1 cellular context compared by ENCODE assay signal in the genomic region with DNA sequence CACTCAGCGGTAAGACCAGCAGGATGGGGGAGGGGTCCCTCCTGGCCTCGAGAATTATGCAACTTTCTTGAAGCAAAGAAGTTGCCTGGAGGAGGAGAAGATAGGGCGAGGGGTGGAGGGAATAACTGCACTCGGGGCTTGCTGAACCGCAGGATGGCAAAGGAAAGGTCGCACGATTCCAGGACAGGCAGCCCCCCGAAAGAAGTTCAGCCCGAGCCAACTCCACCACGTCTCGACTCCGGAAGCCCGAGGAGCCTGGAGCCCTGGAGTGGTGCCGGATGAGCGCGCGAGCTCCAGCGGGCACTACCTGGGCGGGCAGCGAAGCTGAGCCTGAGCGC.
TF ChIP-seq lines count a peak whose summit lies in the region.

No MANE protein-coding gene starts in this region.

TF ChIP-seq in WTC11, 78 proteins besides CTCF, POLR2A, EP300 and RAD21 (continued from another document):
- TF ChIP-seq NR2C2 (CRISPR knock-in tag; IDR thresholded peaks at IDR 0.05) = no peak
- TF ChIP-seq ATF1 (CRISPR knock-in tag; IDR thresholded peaks at IDR 0.05) = no peak
- TF ChIP-seq, protein P1, sequence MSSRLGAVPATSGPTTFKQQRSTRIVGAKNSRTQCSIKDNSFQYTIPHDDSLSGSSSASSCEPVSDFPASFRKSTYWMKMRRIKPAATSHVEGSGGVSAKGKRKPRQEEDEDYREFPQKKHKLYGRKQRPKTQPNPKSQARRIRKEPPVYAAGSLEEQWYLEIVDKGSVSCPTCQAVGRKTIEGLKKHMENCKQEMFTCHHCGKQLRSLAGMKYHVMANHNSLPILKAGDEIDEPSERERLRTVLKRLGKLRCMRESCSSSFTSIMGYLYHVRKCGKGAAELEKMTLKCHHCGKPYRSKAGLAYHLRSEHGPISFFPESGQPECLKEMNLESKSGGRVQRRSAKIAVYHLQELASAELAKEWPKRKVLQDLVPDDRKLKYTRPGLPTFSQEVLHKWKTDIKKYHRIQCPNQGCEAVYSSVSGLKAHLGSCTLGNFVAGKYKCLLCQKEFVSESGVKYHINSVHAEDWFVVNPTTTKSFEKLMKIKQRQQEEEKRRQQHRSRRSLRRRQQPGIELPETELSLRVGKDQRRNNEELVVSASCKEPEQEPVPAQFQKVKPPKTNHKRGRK (CRISPR knock-in tag; IDR thresholded peaks at IDR 0.05; ENCODE audit: borderline replicate concordance) = no peak
- 0 out of 2 replicates have a peak, but pooled peaks have one; percentile 13 for TF ChIP-seq NFYB (CRISPR knock-in tag; conservative IDR thresholded peaks at IDR 0.05; ENCODE audit: low read depth)
- TF ChIP-seq, protein P2, sequence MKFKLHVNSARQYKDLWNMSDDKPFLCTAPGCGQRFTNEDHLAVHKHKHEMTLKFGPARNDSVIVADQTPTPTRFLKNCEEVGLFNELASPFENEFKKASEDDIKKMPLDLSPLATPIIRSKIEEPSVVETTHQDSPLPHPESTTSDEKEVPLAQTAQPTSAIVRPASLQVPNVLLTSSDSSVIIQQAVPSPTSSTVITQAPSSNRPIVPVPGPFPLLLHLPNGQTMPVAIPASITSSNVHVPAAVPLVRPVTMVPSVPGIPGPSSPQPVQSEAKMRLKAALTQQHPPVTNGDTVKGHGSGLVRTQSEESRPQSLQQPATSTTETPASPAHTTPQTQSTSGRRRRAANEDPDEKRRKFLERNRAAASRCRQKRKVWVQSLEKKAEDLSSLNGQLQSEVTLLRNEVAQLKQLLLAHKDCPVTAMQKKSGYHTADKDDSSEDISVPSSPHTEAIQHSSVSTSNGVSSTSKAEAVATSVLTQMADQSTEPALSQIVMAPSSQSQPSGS (CRISPR knock-in tag; IDR thresholded peaks at IDR 0.05; ENCODE audit: borderline replicate concordance, low read depth) = no peak
- TF ChIP-seq ZNF396 (CRISPR knock-in tag; IDR thresholded peaks at IDR 0.05; ENCODE audit: borderline replicate concordance) = no peak
- TF ChIP-seq ZNF138 (CRISPR knock-in tag; conservative IDR thresholded peaks at IDR 0.05) = no peak
- no peak for TF ChIP-seq TP53 (CRISPR knock-in tag; IDR thresholded peaks at IDR 0.05)
- TF ChIP-seq FOXJ3 (CRISPR knock-in tag; IDR thresholded peaks at IDR 0.05; ENCODE audit: borderline replicate concordance) = no peak
- TF ChIP-seq ZNF671 (CRISPR knock-in tag; IDR thresholded peaks at IDR 0.05) = no peak
- TF ChIP-seq, protein P3, sequence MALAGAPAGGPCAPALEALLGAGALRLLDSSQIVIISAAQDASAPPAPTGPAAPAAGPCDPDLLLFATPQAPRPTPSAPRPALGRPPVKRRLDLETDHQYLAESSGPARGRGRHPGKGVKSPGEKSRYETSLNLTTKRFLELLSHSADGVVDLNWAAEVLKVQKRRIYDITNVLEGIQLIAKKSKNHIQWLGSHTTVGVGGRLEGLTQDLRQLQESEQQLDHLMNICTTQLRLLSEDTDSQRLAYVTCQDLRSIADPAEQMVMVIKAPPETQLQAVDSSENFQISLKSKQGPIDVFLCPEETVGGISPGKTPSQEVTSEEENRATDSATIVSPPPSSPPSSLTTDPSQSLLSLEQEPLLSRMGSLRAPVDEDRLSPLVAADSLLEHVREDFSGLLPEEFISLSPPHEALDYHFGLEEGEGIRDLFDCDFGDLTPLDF (CRISPR knock-in tag; IDR thresholded peaks at IDR 0.05) = no peak
- TF ChIP-seq, protein P4, sequence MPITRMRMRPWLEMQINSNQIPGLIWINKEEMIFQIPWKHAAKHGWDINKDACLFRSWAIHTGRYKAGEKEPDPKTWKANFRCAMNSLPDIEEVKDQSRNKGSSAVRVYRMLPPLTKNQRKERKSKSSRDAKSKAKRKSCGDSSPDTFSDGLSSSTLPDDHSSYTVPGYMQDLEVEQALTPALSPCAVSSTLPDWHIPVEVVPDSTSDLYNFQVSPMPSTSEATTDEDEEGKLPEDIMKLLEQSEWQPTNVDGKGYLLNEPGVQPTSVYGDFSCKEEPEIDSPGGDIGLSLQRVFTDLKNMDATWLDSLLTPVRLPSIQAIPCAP (CRISPR knock-in tag; IDR thresholded peaks at IDR 0.05) = no peak
- no peak; the same call in 1 of the 2 replicates for TF ChIP-seq JUN (CRISPR knock-in tag; IDR thresholded peaks at IDR 0.05)
- TF ChIP-seq CREB1 (CRISPR knock-in tag; IDR thresholded peaks at IDR 0.05) = no peak
- no peak for TF ChIP-seq SMAD3 (CRISPR knock-in tag; IDR thresholded peaks at IDR 0.05; ENCODE audit: borderline replicate concordance)
- no peak for TF ChIP-seq IRF2 (CRISPR knock-in tag; IDR thresholded peaks at IDR 0.05; ENCODE audit: borderline replicate concordance, low read depth)
- TF ChIP-seq CBFB (CRISPR knock-in tag; IDR thresholded peaks at IDR 0.05; ENCODE audit: low read depth) = 0 out of 2 replicates have a peak, but pooled peaks have one; percentile 9
- no peak for TF ChIP-seq ZNF416 (CRISPR knock-in tag; IDR thresholded peaks at IDR 0.05)
- 0 out of 2 replicates have a peak, but pooled peaks have one; percentile 53 for TF ChIP-seq KAT7 (CRISPR knock-in tag; IDR thresholded peaks at IDR 0.05; ENCODE audit: borderline replicate concordance)
